17 cellular contexts compared by ENCODE assay signal in genomic region chrX:153353416-153353815, GRCh38. TPM values are rescaled to one million over a fixed set of nuclear protein-coding genes. Genes with fewer than 3 reads are reported as not detected.
DNase-seq lines count a peak whose midpoint lies in the region; ATAC-seq and TF ChIP-seq lines count a peak whose summit lies in the region.
"Had no signal": no experiment of that assay in that cellular context is flagged by ENCODE, and none has a peak within 500 bp of the region (broad histone marks: within the 10 kb centered on the region; RNA-seq: fewer than 3 reads in every experiment).

No MANE protein-coding gene starts in this region.

- H3K4me1 ChIP-seq in endodermal cell (ENCODE audit: control insufficient read depth, insufficient read depth, low read length) (no peaks in the 10 kb centered on the region), sigmoid colon (no peaks in the 10 kb centered on the region)

- TF ChIP-seq EP300 in sigmoid colon (IDR thresholded peaks at IDR 0.05), result no peak

- H3K4me3 ChIP-seq in endodermal cell (ENCODE audit: low read length) (no peak overlapping the region), sigmoid colon (no peak overlapping the region)
- H3K4me3 ChIP-seq: hepatocyte had no signal

- intact Hi-C loops in sigmoid colon (cut with DNase I), result no loop called here
- intact Hi-C loops in head of caudate nucleus (cut with DNase I), result no loop called here

- no peak for TF ChIP-seq POLR2A in sigmoid colon (IDR thresholded peaks at IDR 0.05)

- no peaks in the 10 kb centered on the region for H3K27me3 Mint-ChIP-seq in endodermal cell (ENCODE audit: insufficient read depth)
- H3K27me3 Mint-ChIP-seq: activated CD8-positive, alpha-beta memory T cell treated with anti-CD3 and anti-CD28 coated beads, Interleukin-2, amount 10 ng/mL, durations not matched to agents 7 days and 5 days; effector memory CD8-positive, alpha-beta T cell; IgD-negative memory B cell had no signal

- peaks cover 6% of the 10 kb centered on the region for H3K4me1 Mint-ChIP-seq in endodermal cell

- H3K9me3 ChIP-seq in endodermal cell (ENCODE audit: control insufficient read depth, low read length), result no peaks in the 10 kb centered on the region
- no peaks in the 10 kb centered on the region for H3K9me3 ChIP-seq in sigmoid colon

- H3K27me3 ChIP-seq in endodermal cell (ENCODE audit: control insufficient read depth, insufficient read depth, low read length, poor library complexity, severe bottlenecking) (no peaks in the 10 kb centered on the region), sigmoid colon (no peaks in the 10 kb centered on the region)
- H3K27me3 ChIP-seq: hepatocyte had no signal

- H3K36me3 ChIP-seq in endodermal cell (ENCODE audit: control insufficient read depth, insufficient read depth, low read length), result peaks cover 9% of the 10 kb centered on the region
- H3K36me3 ChIP-seq in sigmoid colon, result peaks cover 0 to 16% (median 0%) of the 10 kb centered on the region in 4 donors

- H3K27ac Mint-ChIP-seq in endodermal cell, result no peak overlapping the region
- H3K27ac Mint-ChIP-seq: activated CD8-positive, alpha-beta memory T cell treated with anti-CD3 and anti-CD28 coated beads, Interleukin-2, amount 10 ng/mL, durations not matched to agents 7 days and 5 days; effector memory CD8-positive, alpha-beta T cell; IgD-negative memory B cell had no signal

- WGBS in endodermal cell (ENCODE audit: insufficient coverage in 1 of 2, insufficient read length in 1 of 2), 2 experiments, result 80 to 89% methylated on average over 1 to 12 of the region's 12 CpGs
- WGBS in sigmoid colon, 2 donors, result 71 to 74% methylated on average over 12 of the region's 12 CpGs

- H3K27ac ChIP-seq in endodermal cell (ENCODE audit: low read depth, low read length) (no peak overlapping the region), sigmoid colon (no peak overlapping the region)
- H3K27ac ChIP-seq: hepatocyte had no signal

- no peak overlapping the region for H3K4me3 Mint-ChIP-seq in endodermal cell
- H3K4me3 Mint-ChIP-seq: activated CD8-positive, alpha-beta memory T cell treated with anti-CD3 and anti-CD28 coated beads, Interleukin-2, amount 10 ng/mL, durations not matched to agents 7 days and 5 days; effector memory CD8-positive, alpha-beta T cell; IgD-negative memory B cell had no signal

- DNase-seq in AG08396 (ENCODE audit: low spot score), result peak; percentile 8
- DNase-seq in NCI-H146 (lab: John Stamatoyannopoulos, UW), result peak; percentile 68
- DNase-seq in endodermal cell, result peak; percentile 54
- DNase-seq in sigmoid colon, result no peak
- DNase-seq in head of caudate nucleus, result no peak
- DNase-seq: activated CD4-positive, alpha-beta T cell treated with anti-CD3 and anti-CD28 coated beads for 1 hour; activated CD8-positive, alpha-beta memory T cell treated with anti-CD3 and anti-CD28 coated beads, Interleukin-2, amount 10 ng/mL, durations not matched to agents 7 days and 5 days; activated effector memory CD4-positive, alpha-beta T cell treated with anti-CD3 and anti-CD28 coated beads, Interleukin-2, amount 50 U/mL, for 16 hours; amniotic stem cell; cerebellar nuclear complex; effector memory CD8-positive, alpha-beta T cell; NCI-H2171 treated with DMSO at 0.1 percent for 48 hours had no signal

- no peak for ATAC-seq in HG02642 (IDR thresholded peaks at IDR 0.05; ENCODE audit: poor library complexity, unreplicated experiment)
- ATAC-seq: activated CD8-positive, alpha-beta memory T cell treated with anti-CD3 and anti-CD28 coated beads, Interleukin-2, amount 10 ng/mL, durations not matched to agents 7 days and 5 days; effector memory CD8-positive, alpha-beta T cell had no signal

- H3K36me3 Mint-ChIP-seq in endodermal cell (ENCODE audit: low read depth), result peaks cover 13% of the 10 kb centered on the region

- TF ChIP-seq CTCF in endodermal cell (conservative IDR thresholded peaks at IDR 0.05), result peak; percentile 43
- no peak for TF ChIP-seq CTCF in sigmoid colon (IDR thresholded peaks at IDR 0.05)

- H3K9ac ChIP-seq in endodermal cell (ENCODE audit: extremely low read depth, low read length, poor library complexity, severe bottlenecking), result no peak overlapping the region

- H3K9me3 Mint-ChIP-seq in endodermal cell, result peaks cover 84% of the 10 kb centered on the region
- H3K9me3 Mint-ChIP-seq: effector memory CD8-positive, alpha-beta T cell had no signal

RNA-seq across cellular contexts. Expression of gene ZNF275, which starts 19.5 kb away (rescaled TPM):
- total RNA-seq in endodermal cell (10 to 100 TPM; 11.0 to 12.6 TPM), sigmoid colon (10 to 100 TPM in 2 of 4 donors, 1 to 10 TPM in 2; 8.6 to 13.3 (median 9.9) TPM)
- polyA plus RNA-seq in endodermal cell (2013, experiment 1 of 2), result 10.8 TPM
- 9.8 TPM for polyA plus RNA-seq in endodermal cell (2013, experiment 2 of 2)
- polyA plus RNA-seq in sigmoid colon, result 1 to 10 TPM; 1.4 to 3.7 (median 2.4) TPM

RNA-seq across cellular contexts. Expression of gene PNMA6F, which starts 31.8 kb away (rescaled TPM):
- total RNA-seq in endodermal cell (not detected), sigmoid colon (not detected)
- polyA plus RNA-seq in endodermal cell (2013, experiment 1 of 2), result not detected
- not detected for polyA plus RNA-seq in endodermal cell (2013, experiment 2 of 2)
- not detected for polyA plus RNA-seq in sigmoid colon
- total RNA-seq: activated CD8-positive, alpha-beta memory T cell treated with anti-CD3 and anti-CD28 coated beads, Interleukin-2, amount 10 ng/mL, durations not matched to agents 7 days and 5 days; hepatocyte; subcutaneous adipose tissue had no signal
- polyA plus RNA-seq: hepatocyte, IgD-negative memory B cell had no signal

RNA-seq across cellular contexts. Expression of gene PNMA6E, which starts 47.7 kb away (rescaled TPM):
- total RNA-seq in endodermal cell (not detected), sigmoid colon (not detected)
- polyA plus RNA-seq in endodermal cell (2013, experiment 1 of 2), result not detected
- polyA plus RNA-seq in endodermal cell (2013, experiment 2 of 2), result not detected
- not detected for polyA plus RNA-seq in sigmoid colon
- total RNA-seq: activated CD8-positive, alpha-beta memory T cell treated with anti-CD3 and anti-CD28 coated beads, Interleukin-2, amount 10 ng/mL, durations not matched to agents 7 days and 5 days; G401; hepatocyte; subcutaneous adipose tissue had no signal
- polyA plus RNA-seq: hepatocyte, IgD-negative memory B cell had no signal

RNA-seq across cellular contexts. Expression of gene ZFP92, which starts 57.9 kb away (rescaled TPM):
- under 1 TPM; 0.29 to 0.31 TPM for total RNA-seq in endodermal cell
- 0.14 TPM for polyA plus RNA-seq in endodermal cell (2013, experiment 1 of 2)
- polyA plus RNA-seq in endodermal cell (2013, experiment 2 of 2), result 0.08 TPM
- total RNA-seq in sigmoid colon, result 1 to 10 TPM in 3 of 4 donors, under 1 TPM in 1; 0.71 to 2.2 (median 2.0) TPM
- polyA plus RNA-seq in sigmoid colon, result under 1 TPM in 1 of 3 donors, not detected in 2; 0.35 TPM
- total RNA-seq: G401 had no signal

Comparison
In these comparisons a context has a peak if more than half of its experiments do, and no peak if none do; other contexts are left out.
1. DNase-seq: peak in AG08396 (single experiment), NCI-H146 (single experiment) and endodermal cell (single experiment); none in sigmoid colon (single experiment) and head of caudate nucleus (0 of 42).